Comparison of ENCODE assay signal across 11 cellular contexts in genomic region chr11:134032501-134033091, GRCh38. TPM values are rescaled to one million over a fixed set of nuclear protein-coding genes. Genes with fewer than 3 reads are reported as not detected.
A peak's percentile ranks its signal among the peaks of the same experiment; 100 is the strongest.
DNase-seq lines count a peak whose midpoint lies in the region; ATAC-seq and TF ChIP-seq lines count a peak whose summit lies in the region.
"Had no signal": no experiment of that assay in that cellular context is flagged by ENCODE, and none has a peak within 500 bp of the region (broad histone marks: within the 10 kb centered on the region; RNA-seq: fewer than 3 reads in every experiment).

No MANE protein-coding gene starts in this region.

- H3K4me1 Mint-ChIP-seq in activated naive CD8-positive, alpha-beta T cell treated with anti-CD3 and anti-CD28 coated beads for 36 hours: peaks cover 59% of the 10 kb centered on the region

- no peak overlapping the region for H3K4me3 ChIP-seq in A673 (ENCODE audit: low read depth, low read length, poor library complexity, severe bottlenecking)
- H3K4me3 ChIP-seq: prostate gland had no signal

- POLR2A ChIA-PET in A673 (lab: Charles Lee; ENCODE audit: low non-redundant PET): no interaction called here

- TF ChIP-seq CTCF in A673 (conservative IDR thresholded peaks at IDR 0.05; ENCODE audit: low read depth, low read length): no peak

- peaks cover 20% of the 10 kb centered on the region for H3K4me1 ChIP-seq in A673 (ENCODE audit: insufficient read depth, low read length, poor library complexity, severe bottlenecking)

- ATAC-seq in HG03039 (IDR thresholded peaks at IDR 0.05; ENCODE audit: unreplicated experiment) (no peak), GM18873 (IDR thresholded peaks at IDR 0.05; ENCODE audit: low FRiP score, unreplicated experiment) (no peak), GM18517 (IDR thresholded peaks at IDR 0.05; ENCODE audit: unreplicated experiment) (no peak)

- H3K36me3 ChIP-seq in A673 (ENCODE audit: insufficient read depth, low read length, poor library complexity, severe bottlenecking): no peaks in the 10 kb centered on the region
- H3K36me3 ChIP-seq: prostate gland had no signal

- intact Hi-C loops in A673 (cut with micrococcal nuclease; ENCODE audit: unreplicated experiment): no loop called here

- H3K4me3 Mint-ChIP-seq in activated naive CD8-positive, alpha-beta T cell treated with anti-CD3 and anti-CD28 coated beads for 36 hours: no peak overlapping the region

- peaks cover 3% of the 10 kb centered on the region for H3K36me3 Mint-ChIP-seq in activated naive CD8-positive, alpha-beta T cell treated with anti-CD3 and anti-CD28 coated beads for 36 hours

- no peaks in the 10 kb centered on the region for H3K9me3 Mint-ChIP-seq in activated naive CD8-positive, alpha-beta T cell treated with anti-CD3 and anti-CD28 coated beads for 36 hours

- DNase-seq in A673 (ENCODE audit: low spot score): peak; percentile 24
- DNase-seq in EL: peak; percentile 28
- DNase-seq in activated naive CD8-positive, alpha-beta T cell treated with anti-CD3 and anti-CD28 coated beads for 36 hours: peak; percentile 17
- peak; percentile 58 for DNase-seq in middle frontal gyrus (ENCODE audit: extremely low spot score, low spot score)
- no peak for DNase-seq in NCI-H2029 treated with DMSO at 0.1 percent for 48 hours (lab: John Stamatoyannopoulos, UW)
- DNase-seq: amniotic stem cell, NCI-H1930 had no signal

- no peaks in the 10 kb centered on the region for H3K9me3 ChIP-seq in A673 (ENCODE audit: low read depth, low read length, poor library complexity, severe bottlenecking)
- H3K9me3 ChIP-seq: prostate gland had no signal

- no peak overlapping the region for H3K27ac ChIP-seq in A673 (ENCODE audit: low read depth, low read length, poor library complexity, severe bottlenecking)

- H3K27ac Mint-ChIP-seq in activated naive CD8-positive, alpha-beta T cell treated with anti-CD3 and anti-CD28 coated beads for 36 hours: no peak overlapping the region

- no peaks in the 10 kb centered on the region for H3K27me3 ChIP-seq in A673 (replicated peaks; ENCODE audit: insufficient read depth, low read depth, low read length, poor library complexity)

- BruUV-seq in A673 (replicated peaks; lab: Mats Ljungman, UMichigan): no TSS peak

- H3K27me3 Mint-ChIP-seq in activated naive CD8-positive, alpha-beta T cell treated with anti-CD3 and anti-CD28 coated beads for 36 hours: no peaks in the 10 kb centered on the region

- CTCF ChIA-PET in A673 (lab: Charles Lee): interaction anchor here (0.9 kb wide), 1 partner anchor 105 kb away, joined by 3 read pairs; no protein-coding TSS in a partner anchor

RNA-seq across cellular contexts. Expression of gene JAM3, which starts 36.3 kb away (rescaled TPM):
- total RNA-seq in A673 (2021): 9.0 and 14.5 TPM in 2 replicates
- 10 to 100 TPM; 18.3 to 21.2 TPM for total RNA-seq in activated naive CD8-positive, alpha-beta T cell treated with anti-CD3 and anti-CD28 coated beads for 36 hours
